Comparison of ENCODE assay signal across 8 cellular contexts in the genomic region with DNA sequence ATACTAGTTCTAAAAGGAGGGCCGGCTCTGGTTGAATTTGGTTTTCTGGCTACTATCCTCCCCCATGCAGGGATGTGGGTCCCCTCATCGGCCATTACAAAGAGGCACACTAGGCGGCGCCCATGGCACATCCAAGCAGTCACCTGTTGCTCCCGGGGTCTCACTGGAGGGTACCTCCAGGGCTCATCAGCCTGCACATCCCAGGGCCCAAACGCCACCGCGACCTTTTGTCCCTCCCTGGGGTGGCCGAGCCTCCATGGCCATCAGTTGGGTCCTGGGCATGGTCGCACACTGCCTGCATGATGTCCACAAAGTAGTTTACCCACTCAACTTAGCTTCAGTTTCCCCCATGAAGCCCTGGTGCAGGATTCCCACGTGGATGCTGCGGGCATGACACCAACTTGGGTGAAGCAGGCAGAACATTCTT. TPM values are rescaled to one million over a fixed set of nuclear protein-coding genes. Genes with fewer than 3 reads are reported as not detected.
DNase-seq lines count a peak whose midpoint lies in the region; ATAC-seq, FAIRE-seq and TF ChIP-seq lines count a peak whose summit lies in the region.

No MANE protein-coding gene starts in this region.

- no peaks in the 10 kb centered on the region for H4K20me1 ChIP-seq in osteoblast (ENCODE audit: insufficient read depth, low read length)

- DNase-seq in D721Med (ENCODE audit: insufficient read length, low spot score) = no peak
- peak; percentile 62 for DNase-seq in HuH-7.5 (ENCODE audit: low spot score)
- peak; percentile 53 for DNase-seq in activated CD4-positive, alpha-beta T cell treated with anti-CD3 and anti-CD28 coated beads for 48 hours
- peak; percentile 10 for DNase-seq in fibroblast of the aortic adventitia (ENCODE audit: low read depth)
- DNase-seq in osteoblast (ENCODE audit: insufficient read length, low spot score, missing footprints) = peak; percentile 86
- no peak for DNase-seq in NCI-H187 treated with DMSO at 0.1 percent for 48 hours (lab: John Stamatoyannopoulos, UW)
- DNase-seq in cerebellar nuclear complex (lab: John Stamatoyannopoulos, UW) = no peak

- H3K27me3 ChIP-seq in osteoblast (ENCODE audit: insufficient read depth, low read length) = no peaks in the 10 kb centered on the region

- no peaks in the 10 kb centered on the region for H3K4me1 ChIP-seq in osteoblast (ENCODE audit: insufficient read depth, low read length)

- no peak for FAIRE-seq in D721Med (lab: Jason Lieb, UNC)

- no peaks in the 10 kb centered on the region for H3K9me3 ChIP-seq in osteoblast (ENCODE audit: low read depth, low read length)

- H2AFZ ChIP-seq in osteoblast (ENCODE audit: low read length) = no peak overlapping the region

- no peak for ATAC-seq in GM21528 (IDR thresholded peaks at IDR 0.05; ENCODE audit: low FRiP score, unreplicated experiment)

- no peaks in the 10 kb centered on the region for H3K36me3 ChIP-seq in osteoblast (ENCODE audit: insufficient read depth, low read length)

- H3K27ac ChIP-seq in osteoblast (ENCODE audit: low read depth, low read length) = no peak overlapping the region

- H3K4me3 ChIP-seq in fibroblast of the aortic adventitia (ENCODE audit: low read depth, low read length) = no peak overlapping the region
- no peak overlapping the region for H3K4me3 ChIP-seq in osteoblast (ENCODE audit: insufficient read depth, low read length)

- no peaks in the 10 kb centered on the region for H3K79me2 ChIP-seq in osteoblast (ENCODE audit: insufficient read depth, low read length)

- TF ChIP-seq CTCF in D721Med (IDR thresholded peaks at IDR 0.05; ENCODE audit: insufficient read depth, missing control alignments) = peak; percentile 56
- TF ChIP-seq CTCF in fibroblast of the aortic adventitia (IDR thresholded peaks at IDR 0.05; ENCODE audit: insufficient read depth, low read length) = peak; percentile 63
- TF ChIP-seq CTCF in osteoblast (IDR thresholded peaks at IDR 0.05; ENCODE audit: extremely low read depth, low read depth, low read length) = peak; percentile 75

- no peak overlapping the region for H3K4me2 ChIP-seq in osteoblast (ENCODE audit: insufficient read depth, low read length)

RNA-seq across cellular contexts. Expression of gene IDH3A, which starts 28.3 kb away (rescaled TPM):
- total RNA-seq in fibroblast of the aortic adventitia (ENCODE audit: low replicate concordance) (53.8 and 60.8 TPM in 2 replicates), osteoblast (29.5 and 30.4 TPM in 2 replicates)

RNA-seq across cellular contexts. Expression of gene CIB2, which starts 46.2 kb away (rescaled TPM):
- 2.3 and 4.3 TPM in 2 replicates for total RNA-seq in fibroblast of the aortic adventitia (ENCODE audit: low replicate concordance)
- 1.5 and 2.2 TPM in 2 replicates for total RNA-seq in osteoblast

RNA-seq across cellular contexts. Expression of gene ACSBG1, which starts 56.9 kb away (rescaled TPM):
- total RNA-seq in fibroblast of the aortic adventitia (ENCODE audit: low replicate concordance) (under 0.01 TPM in 1 of 2 replicates, not detected in the other), osteoblast (under 0.01 TPM in 2 replicates)

Comparison
In these comparisons a context has a peak if more than half of its experiments do, and no peak if none do; other contexts are left out.
1. DNase-seq: peak in HuH-7.5 (single experiment), activated CD4-positive, alpha-beta T cell treated with anti-CD3 and anti-CD28 coated beads for 48 hours (single experiment), fibroblast of the aortic adventitia (single experiment) and osteoblast (single experiment); none in D721Med (single experiment), NCI-H187 treated with DMSO at 0.1 percent for 48 hours (single experiment) and cerebellar nuclear complex (0 of 2).
2. Peak in every context shown above with its lines, with median percentiles within 50 percentile points of each other: CTCF ChIP-seq.